Comparison of ENCODE assay signal across 21 cellular contexts in genomic region chr7:158295966-158296797, GRCh38.
DNase-seq lines count a peak whose midpoint lies in the region; ATAC-seq and TF ChIP-seq lines count a peak whose summit lies in the region.
"Had no signal": no experiment of that assay in that cellular context is flagged by ENCODE, and none has a peak within 500 bp of the region (broad histone marks: within the 10 kb centered on the region; RNA-seq: fewer than 3 reads in every experiment).

No MANE protein-coding gene starts in this region.

- no peak overlapping the region for H3K18ac ChIP-seq in neuronal stem cell (ENCODE audit: low read length)

- ATAC-seq in GM21367 (IDR thresholded peaks at IDR 0.05; ENCODE audit: unreplicated experiment) (no peak), T-cell (replicated peaks in 1 of 4) (no peak)
- ATAC-seq: A549; CD8-positive, alpha-beta T cell; GM23338 had no signal

- H3K27me3 ChIP-seq in right atrium auricular region (no peaks in the 10 kb centered on the region), left ventricle myocardium inferior (ENCODE audit: low read depth) (peaks cover 47% of the 10 kb centered on the region), neuronal stem cell (ENCODE audit: control insufficient read depth in 3 of 3, insufficient read depth in 3 of 3, low read depth in 1 of 3, low read length in 3 of 3) (peaks cover 0 to 2% (median 0%) of the 10 kb centered on the region in 3 experiments)
- H3K27me3 ChIP-seq: BE2C, Peyer's patch had no signal

- no peaks in the 10 kb centered on the region for H3K9me3 Mint-ChIP-seq in T-cell
- H3K9me3 Mint-ChIP-seq: CD8-positive, alpha-beta T cell had no signal

- H3K4me2 ChIP-seq in neuronal stem cell (ENCODE audit: insufficient read depth, low read length, poor library complexity, severe bottlenecking), result no peak overlapping the region
- H3K4me2 ChIP-seq: A549, GM23338 had no signal

- no peak overlapping the region for H3K23ac ChIP-seq in neuronal stem cell (ENCODE audit: low read depth, low read length, poor library complexity)

- H3K9ac ChIP-seq in neuronal stem cell (ENCODE audit: low read depth, low read length, poor library complexity), result no peak overlapping the region

- POLR2A ChIA-PET in T-cell (lab: Charles Lee), result no interaction called here

- H3K27ac Mint-ChIP-seq in T-cell, result no peak overlapping the region
- H3K27ac Mint-ChIP-seq: CD8-positive, alpha-beta T cell; GM23338 had no signal

- H3K36me3 ChIP-seq in right atrium auricular region (no peaks in the 10 kb centered on the region), left ventricle myocardium inferior (no peaks in the 10 kb centered on the region), neuronal stem cell (replicated peaks in 1 of 2; ENCODE audit: control insufficient read depth in 2 of 2, insufficient read depth in 2 of 2, low read length in 2 of 2) (peaks cover 0 to 1% of the 10 kb centered on the region in 2 donors)
- H3K36me3 ChIP-seq: BE2C, Peyer's patch, SJCRH30 had no signal

- H3K36me3 Mint-ChIP-seq in T-cell, result no peaks in the 10 kb centered on the region
- H3K36me3 Mint-ChIP-seq: CD8-positive, alpha-beta T cell; IgD-negative memory B cell had no signal

- H2BK15ac ChIP-seq in neuronal stem cell (ENCODE audit: low read length), result no peak overlapping the region

- TF ChIP-seq CTCF in right atrium auricular region (IDR thresholded peaks at IDR 0.05) (no peak), left ventricle myocardium inferior (IDR thresholded peaks at IDR 0.05; ENCODE audit: borderline replicate concordance) (no peak), coronary artery (IDR thresholded peaks at IDR 0.05) (no peak)

- no peak overlapping the region for H3K4me3 ChIP-seq in right atrium auricular region
- H3K4me3 ChIP-seq in left ventricle myocardium inferior, result no peak overlapping the region
- no peak overlapping the region for H3K4me3 ChIP-seq in coronary artery
- H3K4me3 ChIP-seq in neuronal stem cell (ENCODE audit: low read length in 2 of 2), result peak overlapping the region in 1 of 2 donors; percentile 56
- H3K4me3 ChIP-seq: A549, GM23338, Peyer's patch, SJCRH30 had no signal

- H3K4ac ChIP-seq in neuronal stem cell (ENCODE audit: low read length), result no peak overlapping the region

- DNase-seq in right atrium auricular region (ENCODE audit: low spot score) (peak; percentile 47), left ventricle myocardium inferior (no peak), coronary artery (ENCODE audit: low spot score) (peak; percentile 47), neuronal stem cell (ENCODE audit: low spot score) (no peak), T-cell (no peak), T1000 (lab: John Stamatoyannopoulos, UW) (no peak)
- DNase-seq: BE2C, DND-41, HCEC 1CT, NCI-H1105, NCI-H2029 treated with DMSO at 0.1 percent for 48 hours, NCI-H226, NCI-H524, NCI-H82, SJCRH30 had no signal

- H3K79me1 ChIP-seq in neuronal stem cell (ENCODE audit: low read depth, low read length), result no peaks in the 10 kb centered on the region

- no peak overlapping the region for H4K91ac ChIP-seq in neuronal stem cell (ENCODE audit: low read depth, low read length, poor library complexity)

- no peak overlapping the region for H3K14ac ChIP-seq in neuronal stem cell (ENCODE audit: low read length)

- H3K27ac ChIP-seq in right atrium auricular region (no peak overlapping the region), left ventricle myocardium inferior (replicated peaks) (no peak overlapping the region), coronary artery (no peak overlapping the region), neuronal stem cell (replicated peaks; ENCODE audit: low read length) (no peak overlapping the region)
- H3K27ac ChIP-seq: A549, Peyer's patch, SJCRH30 had no signal

- H3K4me1 ChIP-seq in right atrium auricular region (no peaks in the 10 kb centered on the region), left ventricle myocardium inferior (no peaks in the 10 kb centered on the region), neuronal stem cell (ENCODE audit: control insufficient read depth in 2 of 2, insufficient read depth in 1 of 2, low read depth in 1 of 2, low read length in 2 of 2) (peaks cover 0 to 3% of the 10 kb centered on the region in 2 donors)
- H3K4me1 ChIP-seq: A549, BE2C, Peyer's patch, SJCRH30 had no signal

- H2BK5ac ChIP-seq in neuronal stem cell (ENCODE audit: low read length), result no peak overlapping the region

- no CpG with 5 or more reads among the region's 16 CpGs for WGBS in neuronal stem cell (ENCODE audit: extremely low coverage in 2 of 2, insufficient read length in 2 of 2, insufficient replicate concordance in 1 of 2), 2 donors

- H2AFZ ChIP-seq in neuronal stem cell (ENCODE audit: low read length), result no peak overlapping the region
- H2AFZ ChIP-seq: GM23338 had no signal

- no peak overlapping the region for H2BK120ac ChIP-seq in neuronal stem cell (ENCODE audit: low read depth, low read length)

- H3K9me3 ChIP-seq in right atrium auricular region (no peaks in the 10 kb centered on the region), left ventricle myocardium inferior (replicated peaks) (no peaks in the 10 kb centered on the region), neuronal stem cell (replicated peaks in 1 of 2; ENCODE audit: control insufficient read depth in 2 of 2, insufficient read depth in 1 of 2, low read depth in 1 of 2, low read length in 2 of 2) (peaks cover 0 to 11% of the 10 kb centered on the region in 2 donors)
- H3K9me3 ChIP-seq: A549, BE2C, SJCRH30 had no signal

- peaks cover 2 to 4% of the 10 kb centered on the region in 2 donors for H3K27me3 Mint-ChIP-seq in T-cell

- no peak overlapping the region for H4K8ac ChIP-seq in neuronal stem cell (ENCODE audit: low read depth, low read length)

- H3K4me1 Mint-ChIP-seq in T-cell, result no peaks in the 10 kb centered on the region
- H3K4me1 Mint-ChIP-seq: GM23338, IgD-negative memory B cell had no signal

- H2AK5ac ChIP-seq in neuronal stem cell (ENCODE audit: low read depth, low read length), result peak overlapping the region; percentile 8

- H2BK12ac ChIP-seq in neuronal stem cell (ENCODE audit: low read length), result no peak overlapping the region

- intact Hi-C loops in left ventricle myocardium inferior (cut with micrococcal nuclease), result no loop called here

- CTCF ChIA-PET in T-cell (lab: Charles Lee), result no interaction called here

- H3K4me3 Mint-ChIP-seq in T-cell, result no peak overlapping the region
- H3K4me3 Mint-ChIP-seq: CD8-positive, alpha-beta T cell; GM23338 had no signal

Comparison
In these comparisons a context has a peak if more than half of its experiments do, and no peak if none do; other contexts are left out.
1. DNase-seq: peak in right atrium auricular region (single experiment) and coronary artery (single experiment); none in left ventricle myocardium inferior (single experiment), neuronal stem cell (single experiment), T-cell (0 of 34) and T1000 (single experiment).